ENCODE assay signal across 11 cellular contexts in genomic region chr10:72229261-72230251, GRCh38. TPM values are rescaled to one million over a fixed set of nuclear protein-coding genes. Genes with fewer than 3 reads are reported as not detected.
DNase-seq lines count a peak whose midpoint lies in the region; ATAC-seq and TF ChIP-seq lines count a peak whose summit lies in the region.
"Had no signal": no experiment of that assay in that cellular context is flagged by ENCODE, and none has a peak within 500 bp of the region (broad histone marks: within the 10 kb centered on the region; RNA-seq: fewer than 3 reads in every experiment).

No MANE protein-coding gene starts in this region.

- no peaks in the 10 kb centered on the region for H3K27me3 Mint-ChIP-seq in GM23338 (ENCODE audit: insufficient read depth, low read depth, poor library complexity)
- H3K27me3 Mint-ChIP-seq: IgD-negative memory B cell had no signal

- DNase-seq in DMS153 treated with DMSO at 0.1 percent for 48 hours (lab: John Stamatoyannopoulos, UW; ENCODE audit: unreplicated experiment) (peak; percentile 13), NCI-H748 treated with DMSO at 0.1 percent for 48 hours (lab: John Stamatoyannopoulos, UW) (peak; percentile 12), esophagus squamous epithelium (lab: John Stamatoyannopoulos, UW) (no peak), GM23338 (ENCODE audit: low spot score) (no peak), COR-L47 (lab: John Stamatoyannopoulos, UW) (no peak)
- DNase-seq: GF-D8, mesenchymal stem cell had no signal

- H3K4me2 ChIP-seq in parathyroid adenoma (ENCODE audit: low read length) (peak overlapping the region; percentile 21), GM23338 (no peak overlapping the region)

- H3K4me1 ChIP-seq in esophagus squamous epithelium (peaks cover 8 to 66% (median 11%) of the 10 kb centered on the region in 3 donors), parathyroid adenoma (peaks cover 29% of the 10 kb centered on the region), GM23338 (ENCODE audit: insufficient read depth) (no peaks in the 10 kb centered on the region)

- no peak overlapping the region for H2AFZ ChIP-seq in parathyroid adenoma
- H2AFZ ChIP-seq in GM23338, result no peak overlapping the region

- WGBS in esophagus squamous epithelium, 2 donors, result 59 to 64% methylated on average over 8 of the region's 8 CpGs

- H3K9ac ChIP-seq in parathyroid adenoma, result no peak overlapping the region

- H3F3A ChIP-seq in GM23338 (replicated peaks; ENCODE audit: low read depth), result 0 out of 2 replicates have a peak, but pooled peaks cover 6% of the 10 kb centered on the region

- H3K27ac ChIP-seq in esophagus squamous epithelium, result peak overlapping the region in 3 of 4 donors; percentile 54 to 74 (median 69)
- H3K27ac ChIP-seq in parathyroid adenoma, result peak overlapping the region; percentile 89
- no peak overlapping the region for H3K27ac ChIP-seq in GM23338 (ENCODE audit: low read depth)

- 0 out of 2 replicates have a peak, but pooled peaks cover 2% of the 10 kb centered on the region for H4K20me1 ChIP-seq in GM23338 (replicated peaks; ENCODE audit: insufficient read depth)

- ATAC-seq in HG03280 (IDR thresholded peaks at IDR 0.05; ENCODE audit: unreplicated experiment) (no peak), GM23338 (no peak), HG03342 (IDR thresholded peaks at IDR 0.05; ENCODE audit: unreplicated experiment) (no peak)

- H3K79me2 ChIP-seq in parathyroid adenoma (peaks cover 37% of the 10 kb centered on the region), GM23338 (replicated peaks; ENCODE audit: insufficient read depth) (peaks cover 55% of the 10 kb centered on the region)

- H3K4me3 ChIP-seq in esophagus squamous epithelium, result no peak overlapping the region
- H3K4me3 ChIP-seq in parathyroid adenoma (ENCODE audit: low read depth, low read length), result no peak overlapping the region
- no peak overlapping the region for H3K4me3 ChIP-seq in GM23338

- peaks cover 18% of the 10 kb centered on the region; the same call in 2 of the 3 replicates for H3K4me1 Mint-ChIP-seq in GM23338

- peaks cover 31% of the 10 kb centered on the region for H3K36me3 Mint-ChIP-seq in GM23338 (ENCODE audit: low read depth)

- H3K27ac Mint-ChIP-seq in GM23338, result no peak overlapping the region

- no peaks in the 10 kb centered on the region for H3K9me2 ChIP-seq in GM23338 (ENCODE audit: insufficient read depth)

- no peak overlapping the region for H3K4me3 Mint-ChIP-seq in GM23338

- intact Hi-C loops in esophagus squamous epithelium (cut with DNase I), result no loop called here

- no peak for TF ChIP-seq CTCF in esophagus squamous epithelium (IDR thresholded peaks at IDR 0.05)
- TF ChIP-seq CTCF in parathyroid adenoma (IDR thresholded peaks at IDR 0.05), result no peak
- no peak for TF ChIP-seq CTCF in GM23338 (conservative IDR thresholded peaks at IDR 0.05; ENCODE audit: low read depth in 2 of 2)

- H3K9me3 ChIP-seq in esophagus squamous epithelium (no peaks in the 10 kb centered on the region), parathyroid adenoma (ENCODE audit: control insufficient read depth, low read length) (no peaks in the 10 kb centered on the region)

- TF ChIP-seq POLR2A in esophagus squamous epithelium (IDR thresholded peaks at IDR 0.05), result no peak

- no peaks in the 10 kb centered on the region for H3K9me3 Mint-ChIP-seq in GM23338
- H3K9me3 Mint-ChIP-seq: IgD-negative memory B cell had no signal

- no peaks in the 10 kb centered on the region for H3K27me3 ChIP-seq in esophagus squamous epithelium
- H3K27me3 ChIP-seq in parathyroid adenoma (ENCODE audit: control insufficient read depth, insufficient read depth, low read length), result no peaks in the 10 kb centered on the region
- no peaks in the 10 kb centered on the region for H3K27me3 ChIP-seq in GM23338 (ENCODE audit: insufficient read depth)

- H3K36me3 ChIP-seq in esophagus squamous epithelium (peaks cover 0 to 80% (median 12%) of the 10 kb centered on the region in 3 donors), parathyroid adenoma (ENCODE audit: control insufficient read depth, insufficient read depth, low read length) (no peaks in the 10 kb centered on the region), GM23338 (ENCODE audit: insufficient read depth) (peaks cover 20% of the 10 kb centered on the region)

TF ChIP-seq in GM23338, 12 proteins besides CTCF, POLR2A, EP300 and RAD21 (continues in another document):
- TF ChIP-seq CREB1 (CRISPR knock-in tag; IDR thresholded peaks at IDR 0.05; ENCODE audit: low read depth) (no peak), JUNB (IDR thresholded peaks at IDR 0.05; ENCODE audit: unreplicated experiment) (no peak), NANOG (IDR thresholded peaks at IDR 0.05; ENCODE audit: borderline replicate concordance) (no peak), POLR2AphosphoS5 (IDR thresholded peaks at IDR 0.05; ENCODE audit: low read depth) (no peak), STAT1 (IDR thresholded peaks at IDR 0.05; ENCODE audit: unreplicated experiment) (no peak), ZNF114 (CRISPR knock-in tag; IDR thresholded peaks at IDR 0.05) (no peak), EZH2phosphoT487 (IDR thresholded peaks at IDR 0.05; ENCODE audit: unreplicated experiment) (no peak), REST (IDR thresholded peaks at IDR 0.05; ENCODE audit: unreplicated experiment) (no peak)
- TF ChIP-seq, protein P1, sequence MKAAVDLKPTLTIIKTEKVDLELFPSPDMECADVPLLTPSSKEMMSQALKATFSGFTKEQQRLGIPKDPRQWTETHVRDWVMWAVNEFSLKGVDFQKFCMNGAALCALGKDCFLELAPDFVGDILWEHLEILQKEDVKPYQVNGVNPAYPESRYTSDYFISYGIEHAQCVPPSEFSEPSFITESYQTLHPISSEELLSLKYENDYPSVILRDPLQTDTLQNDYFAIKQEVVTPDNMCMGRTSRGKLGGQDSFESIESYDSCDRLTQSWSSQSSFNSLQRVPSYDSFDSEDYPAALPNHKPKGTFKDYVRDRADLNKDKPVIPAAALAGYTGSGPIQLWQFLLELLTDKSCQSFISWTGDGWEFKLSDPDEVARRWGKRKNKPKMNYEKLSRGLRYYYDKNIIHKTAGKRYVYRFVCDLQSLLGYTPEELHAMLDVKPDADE (IDR thresholded peaks at IDR 0.05), result no peak

RNA-seq across cellular contexts. Expression of gene ASCC1, which starts 13.5 kb away (rescaled TPM):
- total RNA-seq in esophagus squamous epithelium, result 10 to 100 TPM; 18.7 to 28.4 (median 24.7) TPM
- total RNA-seq in GM23338 (2014; rRNA removed; shearing (Covaris generic)), result 30.3 and 37.2 TPM in 2 replicates
- 13.5 and 13.7 TPM in 2 replicates for polyA plus RNA-seq in GM23338 (2016; fragmentation: Nextera tagmentation; extraction: Ambion mirVana)

RNA-seq across cellular contexts. Expression of gene ANAPC16, which starts 13.7 kb away (rescaled TPM):
- 100 to 1,000 TPM in 1 of 4 donors, 10 to 100 TPM in 3; 34.2 to 104 (median 58.1) TPM for total RNA-seq in esophagus squamous epithelium
- 77.5 and 88.5 TPM in 2 replicates for total RNA-seq in GM23338 (2014; rRNA removed; shearing (Covaris generic))
- polyA plus RNA-seq in GM23338 (2016; fragmentation: Nextera tagmentation; extraction: Ambion mirVana), result 116 and 126 TPM in 2 replicates

RNA-seq across cellular contexts. Expression of gene DDIT4, which starts 44.2 kb away (rescaled TPM):
- 100 to 1,000 TPM in 3 of 4 donors, 10 to 100 TPM in 1; 49.4 to 384 (median 138) TPM for total RNA-seq in esophagus squamous epithelium
- total RNA-seq in GM23338 (2014; rRNA removed; shearing (Covaris generic)), result 110 and 136 TPM in 2 replicates
- polyA plus RNA-seq in GM23338 (2016; fragmentation: Nextera tagmentation; extraction: Ambion mirVana), result 108 and 114 TPM in 2 replicates

Comparison
In these comparisons a context has a peak if more than half of its experiments do, and no peak if none do; other contexts are left out.
1. DNase-seq: peak in DMS153 treated with DMSO at 0.1 percent for 48 hours (single experiment) and NCI-H748 treated with DMSO at 0.1 percent for 48 hours (single experiment); none in esophagus squamous epithelium (single experiment), GM23338 (single experiment) and COR-L47 (single experiment).